ENCODE assay signal across 8 cellular contexts in the genomic region with DNA sequence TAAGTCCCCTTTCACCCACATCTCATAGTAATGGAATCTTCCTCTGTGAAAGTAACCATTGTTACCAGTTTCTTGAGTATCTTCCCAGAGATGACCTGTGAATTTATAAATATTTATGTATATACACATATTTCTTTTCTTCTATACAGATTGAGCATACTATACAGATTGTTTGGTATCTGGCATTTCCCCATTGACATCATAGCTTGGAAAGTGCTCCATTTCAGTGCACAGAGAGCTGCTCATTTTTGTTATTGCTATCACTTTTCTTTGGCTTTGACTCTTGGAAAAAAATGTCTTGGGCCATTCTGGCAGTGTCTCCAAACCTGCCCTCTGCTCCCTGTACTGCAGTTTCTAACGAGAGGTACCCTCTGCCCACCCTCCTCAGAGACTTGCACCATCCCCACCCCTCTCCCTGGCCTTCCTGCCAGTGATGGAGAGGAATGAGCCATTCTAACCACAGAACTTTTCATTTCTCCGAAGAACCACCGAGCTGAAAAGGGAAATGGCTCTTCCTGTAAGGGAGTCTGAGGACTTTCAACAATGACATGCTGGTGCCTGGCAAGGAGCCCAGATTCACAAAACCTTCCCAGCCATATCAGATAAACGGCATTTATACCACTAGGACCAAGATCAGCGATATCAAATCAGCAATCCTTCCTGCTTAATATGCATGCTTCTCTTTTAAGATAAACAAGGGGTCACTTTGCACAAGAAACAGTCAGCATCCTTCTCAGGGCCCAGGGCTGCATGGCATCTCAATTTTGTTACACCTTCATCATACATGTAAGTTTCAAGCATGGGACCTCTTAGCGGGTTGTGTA. TPM values are rescaled to one million over a fixed set of nuclear protein-coding genes. Genes with fewer than 3 reads are reported as not detected.
DNase-seq lines count a peak whose midpoint lies in the region; ATAC-seq and TF ChIP-seq lines count a peak whose summit lies in the region.

No MANE protein-coding gene starts in this region.

- peaks cover under 1% of the 10 kb centered on the region for H3K4me1 ChIP-seq in foreskin keratinocyte

- H3K27ac Mint-ChIP-seq in activated CD4-positive, alpha-beta T cell treated with anti-CD3 and anti-CD28 coated beads for 36 hours, result peak overlapping the region; percentile 90
- peak overlapping the region; percentile 57 for H3K27ac Mint-ChIP-seq in activated CD4-positive, alpha-beta T cell treated with anti-CD3 and anti-CD28 coated beads, Interleukin-2, amount 10 ng/mL, durations not matched to agents 24 days and 14 days
- H3K27ac Mint-ChIP-seq in stimulated activated effector memory CD8-positive, alpha-beta T cell treated with anti-CD3 and anti-CD28 coated beads, Interleukin-12 subunit alpha, Interleukin-12 subunit beta, amount 100 ng/mL, for 72 hours, result no peak overlapping the region
- H3K27ac Mint-ChIP-seq in type B pancreatic cell, result no peak overlapping the region

- peaks cover 2% of the 10 kb centered on the region for H3K36me3 Mint-ChIP-seq in activated CD4-positive, alpha-beta T cell treated with anti-CD3 and anti-CD28 coated beads for 36 hours (ENCODE audit: low read depth)
- peaks cover 2% of the 10 kb centered on the region for H3K36me3 Mint-ChIP-seq in activated CD4-positive, alpha-beta T cell treated with anti-CD3 and anti-CD28 coated beads, Interleukin-2, amount 10 ng/mL, durations not matched to agents 24 days and 14 days (ENCODE audit: low read depth)
- H3K36me3 Mint-ChIP-seq in stimulated activated effector memory CD8-positive, alpha-beta T cell treated with anti-CD3 and anti-CD28 coated beads, Interleukin-12 subunit alpha, Interleukin-12 subunit beta, amount 100 ng/mL, for 72 hours, result peaks cover 5% of the 10 kb centered on the region
- H3K36me3 Mint-ChIP-seq in type B pancreatic cell, result no peaks in the 10 kb centered on the region

- peaks cover 37% of the 10 kb centered on the region for H3K4me1 Mint-ChIP-seq in activated CD4-positive, alpha-beta T cell treated with anti-CD3 and anti-CD28 coated beads for 36 hours
- H3K4me1 Mint-ChIP-seq in activated CD4-positive, alpha-beta T cell treated with anti-CD3 and anti-CD28 coated beads, Interleukin-2, amount 10 ng/mL, durations not matched to agents 24 days and 14 days, result peaks cover 31% of the 10 kb centered on the region
- H3K4me1 Mint-ChIP-seq in stimulated activated effector memory CD8-positive, alpha-beta T cell treated with anti-CD3 and anti-CD28 coated beads, Interleukin-12 subunit alpha, Interleukin-12 subunit beta, amount 100 ng/mL, for 72 hours, result peaks cover 38% of the 10 kb centered on the region
- H3K4me1 Mint-ChIP-seq in type B pancreatic cell (ENCODE audit: unreplicated experiment), result no peaks in the 10 kb centered on the region

- H3K4me3 ChIP-seq in LNCaP clone FGC (ENCODE audit: low read depth, low read length), result no peak overlapping the region

- intact Hi-C loops in activated CD4-positive, alpha-beta T cell treated with anti-CD3 and anti-CD28 coated beads for 36 hours (cut with DNase I, micrococcal nuclease), result loop anchor here (1.0 to 5.0 kb wide), 3 partner anchors 20 to 41 kb away; partner anchors contain the start of gene CCSER2 (in 1 of the 2)
- intact Hi-C loops in activated CD4-positive, alpha-beta T cell treated with anti-CD3 and anti-CD28 coated beads, Interleukin-2, amount 10 ng/mL, durations not matched to agents 24 days and 14 days (cut with micrococcal nuclease), result loop anchor here (1.0 to 5.0 kb wide), 4 partner anchors 9 to 41 kb away; partner anchors contain the start of gene CCSER2

- peaks cover 3% of the 10 kb centered on the region for H3K9me3 Mint-ChIP-seq in activated CD4-positive, alpha-beta T cell treated with anti-CD3 and anti-CD28 coated beads for 36 hours (ENCODE audit: low read depth)
- peaks cover 15% of the 10 kb centered on the region for H3K9me3 Mint-ChIP-seq in activated CD4-positive, alpha-beta T cell treated with anti-CD3 and anti-CD28 coated beads, Interleukin-2, amount 10 ng/mL, durations not matched to agents 24 days and 14 days
- peaks cover 2% of the 10 kb centered on the region for H3K9me3 Mint-ChIP-seq in stimulated activated effector memory CD8-positive, alpha-beta T cell treated with anti-CD3 and anti-CD28 coated beads, Interleukin-12 subunit alpha, Interleukin-12 subunit beta, amount 100 ng/mL, for 72 hours
- no peaks in the 10 kb centered on the region for H3K9me3 Mint-ChIP-seq in type B pancreatic cell

- CTCF ChIA-PET in activated CD4-positive, alpha-beta T cell treated with anti-CD3 and anti-CD28 coated beads for 36 hours (lab: Charles Lee), result interaction anchor here (0.5 to 2.3 kb wide), 10 partner anchors 8 to 233 kb away, joined by 3 to 7 read pairs (median 4); no protein-coding TSS in a partner anchor

- no peaks in the 10 kb centered on the region for H3K27me3 Mint-ChIP-seq in activated CD4-positive, alpha-beta T cell treated with anti-CD3 and anti-CD28 coated beads for 36 hours
- peaks cover 3% of the 10 kb centered on the region for H3K27me3 Mint-ChIP-seq in activated CD4-positive, alpha-beta T cell treated with anti-CD3 and anti-CD28 coated beads, Interleukin-2, amount 10 ng/mL, durations not matched to agents 24 days and 14 days
- H3K27me3 Mint-ChIP-seq in type B pancreatic cell, result peaks cover 11% of the 10 kb centered on the region

- peak overlapping the region; percentile 47 for H3K4me3 Mint-ChIP-seq in activated CD4-positive, alpha-beta T cell treated with anti-CD3 and anti-CD28 coated beads for 36 hours
- peak overlapping the region; percentile 33 for H3K4me3 Mint-ChIP-seq in activated CD4-positive, alpha-beta T cell treated with anti-CD3 and anti-CD28 coated beads, Interleukin-2, amount 10 ng/mL, durations not matched to agents 24 days and 14 days
- H3K4me3 Mint-ChIP-seq in stimulated activated effector memory CD8-positive, alpha-beta T cell treated with anti-CD3 and anti-CD28 coated beads, Interleukin-12 subunit alpha, Interleukin-12 subunit beta, amount 100 ng/mL, for 72 hours, result peak overlapping the region; percentile 37
- H3K4me3 Mint-ChIP-seq in type B pancreatic cell, result no peak overlapping the region

- DNase-seq in activated CD4-positive, alpha-beta T cell treated with anti-CD3 and anti-CD28 coated beads for 36 hours, result peak; percentile 75
- DNase-seq in activated CD4-positive, alpha-beta T cell treated with anti-CD3 and anti-CD28 coated beads for 1 hour, result no peak
- DNase-seq in LNCaP clone FGC (ENCODE audit: low read depth) (peak; percentile 42), foreskin keratinocyte (no peak), iPS-NIHi7 (ENCODE audit: extremely low spot score) (no peak), type B pancreatic cell (ENCODE audit: extremely low spot score, unreplicated experiment) (no peak)
- peak; percentile 81 for DNase-seq in activated CD4-positive, alpha-beta T cell treated with anti-CD3 and anti-CD28 coated beads, Interleukin-2, amount 10 ng/mL, durations not matched to agents 24 days and 14 days
- peak in 1 of 2 donors; percentile 69 for DNase-seq in stimulated activated effector memory CD8-positive, alpha-beta T cell treated with anti-CD3 and anti-CD28 coated beads, Interleukin-12 subunit alpha, Interleukin-12 subunit beta, amount 100 ng/mL, for 72 hours (ENCODE audit: low spot score in 2 of 2)

- TF ChIP-seq CTCF in LNCaP clone FGC (IDR thresholded peaks at IDR 0.05; ENCODE audit: control insufficient read depth, extremely low read depth, insufficient read depth) (no peak), foreskin keratinocyte (conservative IDR thresholded peaks at IDR 0.05) (no peak), type B pancreatic cell (conservative IDR thresholded peaks at IDR 0.05) (no peak)

- H3K27me3 ChIP-seq in foreskin keratinocyte, result peaks cover 3% of the 10 kb centered on the region

- peak; percentile 67 for ATAC-seq in activated CD4-positive, alpha-beta T cell treated with anti-CD3 and anti-CD28 coated beads for 36 hours
- ATAC-seq in foreskin keratinocyte, result peak; percentile 11
- peak; percentile 75 for ATAC-seq in stimulated activated effector memory CD8-positive, alpha-beta T cell treated with anti-CD3 and anti-CD28 coated beads, Interleukin-12 subunit alpha, Interleukin-12 subunit beta, amount 100 ng/mL, for 72 hours

- POLR2A ChIA-PET in activated CD4-positive, alpha-beta T cell treated with anti-CD3 and anti-CD28 coated beads for 36 hours (lab: Charles Lee), result interaction anchor here (0.6 to 1.8 kb wide), 4 partner anchors 20 to 45 kb away, joined by 3 to 14 read pairs (median 6); no protein-coding TSS in a partner anchor

- H3K27ac ChIP-seq in foreskin keratinocyte, result no peak overlapping the region

RNA-seq across cellular contexts. Expression of gene CCSER2, which starts 19.7 kb away (rescaled TPM):
- 10 to 100 TPM; 61.2 to 85.2 TPM for total RNA-seq in activated CD4-positive, alpha-beta T cell treated with anti-CD3 and anti-CD28 coated beads for 36 hours
- 42.9 and 45.6 TPM in 2 replicates for total RNA-seq in activated CD4-positive, alpha-beta T cell treated with anti-CD3 and anti-CD28 coated beads, Interleukin-2, amount 10 ng/mL, durations not matched to agents 24 days and 14 days
- 24.9 and 28.7 TPM in 2 replicates for total RNA-seq in foreskin keratinocyte
- polyA plus RNA-seq in foreskin keratinocyte, result 11.1 and 11.8 TPM in 2 replicates
- 43.9 and 85.8 TPM in 2 replicates for total RNA-seq in type B pancreatic cell (ENCODE audit: low replicate concordance)

Comparison
In these comparisons a context has a peak if more than half of its experiments do, and no peak if none do; other contexts are left out.
1. DNase-seq: peak in activated CD4-positive, alpha-beta T cell treated with anti-CD3 and anti-CD28 coated beads for 36 hours (single experiment), LNCaP clone FGC (single experiment) and activated CD4-positive, alpha-beta T cell treated with anti-CD3 and anti-CD28 coated beads, Interleukin-2, amount 10 ng/mL, durations not matched to agents 24 days and 14 days (single experiment); none in activated CD4-positive, alpha-beta T cell treated with anti-CD3 and anti-CD28 coated beads for 1 hour (single experiment), foreskin keratinocyte (0 of 2), iPS-NIHi7 (single experiment) and type B pancreatic cell (single experiment).
2. ATAC-seq: peak in every context shown above with its lines; median percentile 75 in stimulated activated effector memory CD8-positive, alpha-beta T cell treated with anti-CD3 and anti-CD28 coated beads, Interleukin-12 subunit alpha, Interleukin-12 subunit beta, amount 100 ng/mL, for 72 hours; 67 in activated CD4-positive, alpha-beta T cell treated with anti-CD3 and anti-CD28 coated beads for 36 hours; 11 in foreskin keratinocyte.
3. H3K27ac Mint-ChIP-seq: peak in activated CD4-positive, alpha-beta T cell treated with anti-CD3 and anti-CD28 coated beads for 36 hours (single experiment) and activated CD4-positive, alpha-beta T cell treated with anti-CD3 and anti-CD28 coated beads, Interleukin-2, amount 10 ng/mL, durations not matched to agents 24 days and 14 days (single experiment); none in stimulated activated effector memory CD8-positive, alpha-beta T cell treated with anti-CD3 and anti-CD28 coated beads, Interleukin-12 subunit alpha, Interleukin-12 subunit beta, amount 100 ng/mL, for 72 hours (single experiment) and type B pancreatic cell (single experiment).